In the genomic region with DNA sequence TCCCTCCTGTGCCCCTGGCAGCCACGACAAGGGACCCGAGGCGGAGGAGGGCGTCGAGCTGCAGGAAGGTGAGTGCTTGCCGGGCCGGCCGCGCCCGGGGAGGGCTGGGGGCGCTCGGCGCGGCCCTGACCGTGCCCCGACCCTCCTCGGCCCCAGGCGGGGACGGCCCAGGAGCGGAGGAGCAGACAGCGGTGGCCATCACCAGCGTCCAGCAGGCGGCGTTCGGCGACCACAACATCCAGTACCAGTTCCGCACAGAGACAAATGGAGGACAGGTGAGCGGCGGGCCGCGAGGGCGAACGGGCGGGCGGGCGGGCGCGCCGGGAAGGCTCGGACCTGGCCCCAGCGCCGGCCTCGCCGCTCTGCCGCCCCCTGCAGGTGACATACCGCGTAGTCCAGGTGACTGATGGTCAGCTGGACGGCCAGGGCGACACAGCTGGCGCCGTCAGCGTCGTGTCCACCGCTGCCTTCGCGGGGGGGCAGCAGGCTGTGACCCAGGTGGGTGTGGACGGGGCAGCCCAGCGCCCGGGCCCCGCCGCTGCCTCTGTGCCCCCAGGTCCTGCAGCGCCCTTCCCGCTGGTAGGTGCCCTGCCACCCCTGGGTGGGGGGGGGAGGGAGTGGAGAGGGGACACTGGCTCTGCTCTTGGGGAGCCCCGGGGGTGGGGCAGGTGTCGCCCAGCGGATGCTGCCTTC, we compare ENCODE assay signal across 8 cellular contexts. TPM values are rescaled to one million over a fixed set of nuclear protein-coding genes. Genes with fewer than 3 reads are reported as not detected.
DNase-seq lines count a peak whose midpoint lies in the region; ATAC-seq and TF ChIP-seq lines count a peak whose summit lies in the region.

No MANE protein-coding gene starts in this region.

- ATAC-seq in HG02885 (IDR thresholded peaks at IDR 0.05; ENCODE audit: poor library complexity, unreplicated experiment) = peak; percentile 61

- peaks cover 10% of the 10 kb centered on the region for H3F3A ChIP-seq in smooth muscle cell (ENCODE audit: low read depth)

- no peaks in the 10 kb centered on the region for H3K27me3 ChIP-seq in smooth muscle cell (ENCODE audit: low read depth)

- H3K27ac ChIP-seq in VCaP (peak overlapping the region; percentile 100), smooth muscle cell (ENCODE audit: low read depth) (no peak overlapping the region)

- H3K36me3 ChIP-seq in smooth muscle cell (ENCODE audit: low read depth) = no peaks in the 10 kb centered on the region

- H3K9me3 ChIP-seq in smooth muscle cell (replicated peaks; ENCODE audit: low read depth) = no peaks in the 10 kb centered on the region

- no peak overlapping the region for H2AFZ ChIP-seq in smooth muscle cell (ENCODE audit: low read depth)

- in situ Hi-C loops in T47D (cut with HindIII; ENCODE audit: low pct_unique_long_range_greater_than_20kb, low sequenced_read_pairs) = no loop called here

- WGBS in smooth muscle cell (ENCODE audit: low lambda C conversion rate) = 5% methylated on average over 32 of the region's 66 CpGs

- peaks cover 3% of the 10 kb centered on the region for H3K4me1 ChIP-seq in smooth muscle cell (ENCODE audit: low read depth)

- H3K4me2 ChIP-seq in smooth muscle cell = peak overlapping the region; percentile 90

- H3K4me3 ChIP-seq in smooth muscle cell = peak overlapping the region; percentile 69

- TF ChIP-seq CTCF in VCaP (conservative IDR thresholded peaks at IDR 0.05) (peak; percentile 97), smooth muscle cell (IDR thresholded peaks at IDR 0.05; ENCODE audit: borderline replicate concordance, insufficient read depth, poor library complexity, severe bottlenecking) (peak; percentile 59)

- H3K9ac ChIP-seq in smooth muscle cell (ENCODE audit: low read depth) = no peak overlapping the region

- DNase-seq in NCI-H1694 treated with DMSO at 0.1 percent for 48 hours (lab: John Stamatoyannopoulos, UW) = peak; percentile 33
- DNase-seq in NCI-H1694 (lab: John Stamatoyannopoulos, UW) = no peak
- DNase-seq in NCI-H2107 treated with DMSO at 0.1 percent for 48 hours (lab: John Stamatoyannopoulos, UW; ENCODE audit: unreplicated experiment) = peak; percentile 23
- DNase-seq in T47D (ENCODE audit: low read depth in 1 of 2, low spot score in 1 of 2) = peak; percentile 70 to 87
- DNase-seq in iPS-NIHi11 (ENCODE audit: low spot score) = peak; percentile 94
- DNase-seq in smooth muscle cell (lab: John Stamatoyannopoulos, UW; ENCODE audit: unreplicated experiment) = peak; percentile 39

- H4K20me1 ChIP-seq in smooth muscle cell (ENCODE audit: low read depth) = peaks cover 14% of the 10 kb centered on the region

- H3K79me2 ChIP-seq in smooth muscle cell (ENCODE audit: low read depth) = peaks cover 8% of the 10 kb centered on the region

RNA-seq across cellular contexts. Expression of a gene that starts 0.8 kb away (rescaled TPM):
- 30.4 and 34.4 TPM in 2 replicates for total RNA-seq in smooth muscle cell
- polyA plus RNA-seq in smooth muscle cell = 20.0 and 22.7 TPM in 2 replicates

RNA-seq across cellular contexts. Expression of a gene that starts 12.8 kb away (rescaled TPM):
- total RNA-seq in smooth muscle cell = not detected in 2 replicates
- polyA plus RNA-seq in smooth muscle cell = not detected in 2 replicates

RNA-seq across cellular contexts. Expression of a gene that starts 20.8 kb away (rescaled TPM):
- total RNA-seq in smooth muscle cell = 11.3 and 14.0 TPM in 2 replicates
- polyA plus RNA-seq in smooth muscle cell = 14.2 and 85.3 TPM in 2 replicates

RNA-seq across cellular contexts. Expression of a gene that starts 22.4 kb away (rescaled TPM):
- total RNA-seq in smooth muscle cell = not detected in 2 replicates
- not detected in 2 replicates for polyA plus RNA-seq in smooth muscle cell

RNA-seq across cellular contexts. Expression of a gene that starts 41.0 kb away (rescaled TPM):
- total RNA-seq in smooth muscle cell = not detected in 2 replicates
- not detected in 2 replicates for polyA plus RNA-seq in smooth muscle cell
